ENCODE assay signal across 21 cellular contexts in genomic region chrX:53374923-53375322, GRCh38. TPM values are rescaled to one million over a fixed set of nuclear protein-coding genes. Genes with fewer than 3 reads are reported as not detected.
DNase-seq lines count a peak whose midpoint lies in the region; ATAC-seq and TF ChIP-seq lines count a peak whose summit lies in the region.
"Had no signal": no experiment of that assay in that cellular context is flagged by ENCODE, and none has a peak within 500 bp of the region (broad histone marks: within the 10 kb centered on the region; RNA-seq: fewer than 3 reads in every experiment).

No MANE protein-coding gene starts in this region.

- H3K4me1 ChIP-seq in GM23338 (ENCODE audit: insufficient read depth) (no peaks in the 10 kb centered on the region), Panc1 (ENCODE audit: control insufficient read depth, insufficient read depth, low read length) (no peaks in the 10 kb centered on the region)
- H3K4me1 ChIP-seq: gastroesophageal sphincter, pancreas had no signal

- no peaks in the 10 kb centered on the region for H4K20me1 ChIP-seq in GM23338 (replicated peaks; ENCODE audit: insufficient read depth)

- in situ Hi-C loops in Panc1 (cut with HindIII; ENCODE audit: low pct_unique_long_range_greater_than_20kb, low sequenced_read_pairs), result no loop called here

- no peak overlapping the region for H3K4me2 ChIP-seq in GM23338

- H3K27ac Mint-ChIP-seq in activated CD8-positive, alpha-beta T cell treated with anti-CD3 and anti-CD28 coated beads for 36 hours, result peak overlapping the region; percentile 27
- no peak overlapping the region for H3K27ac Mint-ChIP-seq in activated CD8-positive, alpha-beta T cell treated with anti-CD3 and anti-CD28 coated beads, Interleukin-2, amount 10 ng/mL, durations not matched to agents 7 days and 5 days
- no peak overlapping the region for H3K27ac Mint-ChIP-seq in GM23338

- H3K27me3 Mint-ChIP-seq in activated CD8-positive, alpha-beta T cell treated with anti-CD3 and anti-CD28 coated beads for 36 hours, result no peaks in the 10 kb centered on the region
- no peaks in the 10 kb centered on the region for H3K27me3 Mint-ChIP-seq in activated CD8-positive, alpha-beta T cell treated with anti-CD3 and anti-CD28 coated beads, Interleukin-2, amount 10 ng/mL, durations not matched to agents 7 days and 5 days (ENCODE audit: low read depth)
- no peaks in the 10 kb centered on the region for H3K27me3 Mint-ChIP-seq in GM23338 (ENCODE audit: insufficient read depth, low read depth, poor library complexity)

- intact Hi-C loops in activated CD8-positive, alpha-beta T cell treated with anti-CD3 and anti-CD28 coated beads for 36 hours (cut with micrococcal nuclease), result no loop called here
- intact Hi-C loops in Panc1 (cut with micrococcal nuclease; ENCODE audit: unreplicated experiment), result no loop called here

- no peak for ATAC-seq in activated CD8-positive, alpha-beta T cell treated with anti-CD3 and anti-CD28 coated beads for 36 hours
- no peak for ATAC-seq in activated CD8-positive, alpha-beta T cell treated with anti-CD3 and anti-CD28 coated beads, Interleukin-2, amount 10 ng/mL, durations not matched to agents 7 days and 5 days
- ATAC-seq in GM23338, result peak; percentile 45; the same call in 2 of the 3 replicates
- ATAC-seq in Panc1, result no peak
- ATAC-seq in HG03457 (IDR thresholded peaks at IDR 0.05; ENCODE audit: unreplicated experiment), result no peak
- ATAC-seq: esophagus mucosa, gastroesophageal sphincter, right cardiac atrium, Right ventricle myocardium inferior had no signal

- H3K9me3 ChIP-seq in Panc1 (ENCODE audit: control insufficient read depth, insufficient read depth, low read depth, low read length), result no peaks in the 10 kb centered on the region
- H3K9me3 ChIP-seq: gastroesophageal sphincter, pancreas had no signal

- H3K4me3 ChIP-seq in GM23338 (no peak overlapping the region), Panc1 (ENCODE audit: low read depth in 2 of 2, low read length in 2 of 2) (no peak overlapping the region)
- H3K4me3 ChIP-seq: gastroesophageal sphincter, pancreas had no signal

- no peaks in the 10 kb centered on the region for H3K79me2 ChIP-seq in GM23338 (replicated peaks; ENCODE audit: insufficient read depth)

- H3K27ac ChIP-seq in GM23338 (ENCODE audit: low read depth) (no peak overlapping the region), Panc1 (ENCODE audit: low read length) (no peak overlapping the region)
- H3K27ac ChIP-seq: gastroesophageal sphincter, pancreas had no signal

- no peak overlapping the region for H2AFZ ChIP-seq in GM23338

- CTCF ChIA-PET in activated CD8-positive, alpha-beta T cell treated with anti-CD3 and anti-CD28 coated beads for 36 hours (lab: Charles Lee), result interaction anchor here (1.1 kb wide), 2 partner anchors 58 to 62 kb away, joined by 3 read pairs; no protein-coding TSS in a partner anchor
- CTCF ChIA-PET in activated CD8-positive, alpha-beta T cell treated with anti-CD3 and anti-CD28 coated beads, Interleukin-2, amount 10 ng/mL, durations not matched to agents 7 days and 5 days (lab: Charles Lee), result interaction anchor here (0.8 to 1.3 kb wide), 3 partner anchors 71 to 91 kb away, joined by 3 read pairs; no protein-coding TSS in a partner anchor
- CTCF ChIA-PET in Panc1 (lab: Charles Lee), result interaction anchor here (0.6 kb wide), 1 partner anchor 89 kb away, joined by 3 read pairs; no protein-coding TSS in a partner anchor

- no peaks in the 10 kb centered on the region for H3K9me2 ChIP-seq in GM23338 (ENCODE audit: insufficient read depth)

- no peak overlapping the region for H3K4me3 Mint-ChIP-seq in activated CD8-positive, alpha-beta T cell treated with anti-CD3 and anti-CD28 coated beads for 36 hours
- no peak overlapping the region for H3K4me3 Mint-ChIP-seq in activated CD8-positive, alpha-beta T cell treated with anti-CD3 and anti-CD28 coated beads, Interleukin-2, amount 10 ng/mL, durations not matched to agents 7 days and 5 days
- no peak overlapping the region for H3K4me3 Mint-ChIP-seq in GM23338

- POLR2A ChIA-PET in activated CD8-positive, alpha-beta T cell treated with anti-CD3 and anti-CD28 coated beads for 36 hours (lab: Charles Lee), result interaction anchor here (1.4 kb wide), 1 partner anchor 89 kb away, joined by 3 read pairs; no protein-coding TSS in a partner anchor
- POLR2A ChIA-PET in activated CD8-positive, alpha-beta T cell treated with anti-CD3 and anti-CD28 coated beads, Interleukin-2, amount 10 ng/mL, durations not matched to agents 7 days and 5 days (lab: Charles Lee), result interaction anchor here (1.2 kb wide), 1 partner anchor 64 kb away, joined by 3 read pairs; no protein-coding TSS in a partner anchor
- POLR2A ChIA-PET in Panc1 (lab: Charles Lee), result no interaction called here

- no peak for TF ChIP-seq CTCF in activated CD8-positive, alpha-beta T cell treated with anti-CD3 and anti-CD28 coated beads for 36 hours (IDR thresholded peaks at IDR 0.05)
- TF ChIP-seq CTCF in GM23338 (conservative IDR thresholded peaks at IDR 0.05; ENCODE audit: low read depth in 2 of 2) (peak; percentile 30 to 44; a peak in 3 of 4 replicates), Panc1 (IDR thresholded peaks at IDR 0.05) (0 out of 2 replicates have a peak, but pooled peaks have one; percentile 22)

- peaks cover 7% of the 10 kb centered on the region for H3K36me3 Mint-ChIP-seq in activated CD8-positive, alpha-beta T cell treated with anti-CD3 and anti-CD28 coated beads for 36 hours (ENCODE audit: low read depth)
- peaks cover 15% of the 10 kb centered on the region for H3K36me3 Mint-ChIP-seq in activated CD8-positive, alpha-beta T cell treated with anti-CD3 and anti-CD28 coated beads, Interleukin-2, amount 10 ng/mL, durations not matched to agents 7 days and 5 days (ENCODE audit: low read depth)
- H3K36me3 Mint-ChIP-seq in GM23338 (ENCODE audit: low read depth), result peaks cover 20% of the 10 kb centered on the region

- H3K36me3 ChIP-seq in GM23338 (ENCODE audit: insufficient read depth), result no peaks in the 10 kb centered on the region
- peaks cover 2% of the 10 kb centered on the region; the same call in 1 of the 2 replicates for H3K36me3 ChIP-seq in Panc1 (ENCODE audit: control insufficient read depth, insufficient read depth, low read length)

- no peaks in the 10 kb centered on the region for H3F3A ChIP-seq in GM23338 (replicated peaks; ENCODE audit: low read depth)

- no peak for TF ChIP-seq POLR2A in erythroblast (IDR thresholded peaks at IDR 0.05; ENCODE audit: low read length)

- H3K4me1 Mint-ChIP-seq in activated CD8-positive, alpha-beta T cell treated with anti-CD3 and anti-CD28 coated beads for 36 hours (ENCODE audit: low read depth), result no peaks in the 10 kb centered on the region
- peaks cover 6% of the 10 kb centered on the region for H3K4me1 Mint-ChIP-seq in activated CD8-positive, alpha-beta T cell treated with anti-CD3 and anti-CD28 coated beads, Interleukin-2, amount 10 ng/mL, durations not matched to agents 7 days and 5 days (ENCODE audit: low read depth)
- no peaks in the 10 kb centered on the region for H3K4me1 Mint-ChIP-seq in GM23338

- no TSS peak for BruUV-seq in Panc1 (replicated peaks; lab: Mats Ljungman, UMichigan)

- H3K9me3 Mint-ChIP-seq in activated CD8-positive, alpha-beta T cell treated with anti-CD3 and anti-CD28 coated beads for 36 hours, result no peaks in the 10 kb centered on the region
- no peaks in the 10 kb centered on the region for H3K9me3 Mint-ChIP-seq in activated CD8-positive, alpha-beta T cell treated with anti-CD3 and anti-CD28 coated beads, Interleukin-2, amount 10 ng/mL, durations not matched to agents 7 days and 5 days (ENCODE audit: insufficient read depth)
- H3K9me3 Mint-ChIP-seq in GM23338, result no peaks in the 10 kb centered on the region

- no peak for DNase-seq in activated CD8-positive, alpha-beta T cell treated with anti-CD3 and anti-CD28 coated beads for 36 hours
- no peak for DNase-seq in activated CD8-positive, alpha-beta T cell treated with anti-CD3 and anti-CD28 coated beads, Interleukin-2, amount 10 ng/mL, durations not matched to agents 7 days and 5 days
- peak; percentile 17 for DNase-seq in GM23338 (ENCODE audit: low spot score)
- DNase-seq in Panc1 (ENCODE audit: low read depth, low spot score), result no peak
- peak; percentile 16 to 18 for DNase-seq in erythroblast (lab: John Stamatoyannopoulos, UW)
- DNase-seq in A172 (ENCODE audit: low spot score), result no peak
- no peak for DNase-seq in globus pallidus (ENCODE audit: low spot score)
- DNase-seq: ACHN; activated CD4-positive, alpha-beta T cell treated with anti-CD3 and anti-CD28 coated beads for 48 hours; activated effector memory CD4-positive, alpha-beta T cell treated with Interleukin-2 at 50 U/mL for 16 hours; effector CD4-positive, alpha-beta T cell; kidney glomerular epithelial cell; mammary epithelial cell; NCI-H1417 treated with DMSO at 0.1 percent for 48 hours; NCI-H510A treated with DMSO at 0.1 percent for 48 hours; pancreas; right cardiac atrium had no signal

- H3K27me3 ChIP-seq in GM23338 (ENCODE audit: insufficient read depth) (no peaks in the 10 kb centered on the region), Panc1 (ENCODE audit: control insufficient read depth, insufficient read depth, low read length) (no peaks in the 10 kb centered on the region)
- H3K27me3 ChIP-seq: gastroesophageal sphincter, pancreas had no signal

RNA-seq across cellular contexts. Expression of gene SMC1A, which starts 47.5 kb away (rescaled TPM):
- 100 to 1,000 TPM; 151 to 154 TPM for total RNA-seq in activated CD8-positive, alpha-beta T cell treated with anti-CD3 and anti-CD28 coated beads for 36 hours
- 100 to 1,000 TPM; 151 to 155 TPM for total RNA-seq in activated CD8-positive, alpha-beta T cell treated with anti-CD3 and anti-CD28 coated beads, Interleukin-2, amount 10 ng/mL, durations not matched to agents 7 days and 5 days
- 43.5 and 63.3 TPM in 2 replicates for total RNA-seq in GM23338 (2014; rRNA removed; shearing (Covaris generic))
- 59.0 and 69.0 TPM in 2 replicates for polyA plus RNA-seq in GM23338 (2016; fragmentation: Nextera tagmentation; extraction: Ambion mirVana)
- 111 TPM for total RNA-seq in Panc1 (2021; ENCODE audit: unreplicated experiment)
- polyA plus RNA-seq in Panc1 (2012; ENCODE audit: insufficient read length), result 81.2 TPM
- total RNA-seq in A172 (2014; rRNA removed; shearing (Covaris generic)), result 32.5 and 54.9 TPM in 2 replicates

RNA-seq across cellular contexts. Expression of gene RIBC1, which starts 47.8 kb away (rescaled TPM):
- under 1 TPM; 0.63 to 0.72 TPM for total RNA-seq in activated CD8-positive, alpha-beta T cell treated with anti-CD3 and anti-CD28 coated beads for 36 hours
- 1 to 10 TPM in 1 of 2 experiments, under 1 TPM in 1; 0.91 to 1.1 TPM for total RNA-seq in activated CD8-positive, alpha-beta T cell treated with anti-CD3 and anti-CD28 coated beads, Interleukin-2, amount 10 ng/mL, durations not matched to agents 7 days and 5 days
- total RNA-seq in GM23338 (2014; rRNA removed; shearing (Covaris generic)), result 0.39 and 0.45 TPM in 2 replicates
- 0.37 and 0.55 TPM in 2 replicates for polyA plus RNA-seq in GM23338 (2016; fragmentation: Nextera tagmentation; extraction: Ambion mirVana)
- 1.1 TPM for total RNA-seq in Panc1 (2021; ENCODE audit: unreplicated experiment)
- polyA plus RNA-seq in Panc1 (2012; ENCODE audit: insufficient read length), result 1.5 TPM
- 0.48 and 2.6 TPM in 2 replicates for total RNA-seq in A172 (2014; rRNA removed; shearing (Covaris generic))

RNA-seq across cellular contexts. Expression of gene HSD17B10, which starts 59.2 kb away (rescaled TPM):
- 10 to 100 TPM; 94.3 to 97.6 TPM for total RNA-seq in activated CD8-positive, alpha-beta T cell treated with anti-CD3 and anti-CD28 coated beads for 36 hours
- 100 to 1,000 TPM; 106 to 113 TPM for total RNA-seq in activated CD8-positive, alpha-beta T cell treated with anti-CD3 and anti-CD28 coated beads, Interleukin-2, amount 10 ng/mL, durations not matched to agents 7 days and 5 days
- 78.1 and 78.9 TPM in 2 replicates for total RNA-seq in GM23338 (2014; rRNA removed; shearing (Covaris generic))
- polyA plus RNA-seq in GM23338 (2016; fragmentation: Nextera tagmentation; extraction: Ambion mirVana), result 121 TPM in 2 replicates
- total RNA-seq in Panc1 (2021; ENCODE audit: unreplicated experiment), result 216 TPM
- 315 TPM for polyA plus RNA-seq in Panc1 (2012; ENCODE audit: insufficient read length)
- 128 and 156 TPM in 2 replicates for total RNA-seq in A172 (2014; rRNA removed; shearing (Covaris generic))

Comparison
In these comparisons a context has a peak if more than half of its experiments do, and no peak if none do; other contexts are left out.
1. DNase-seq: peak in GM23338 (single experiment) and erythroblast (2 of 2); none in activated CD8-positive, alpha-beta T cell treated with anti-CD3 and anti-CD28 coated beads for 36 hours (single experiment), activated CD8-positive, alpha-beta T cell treated with anti-CD3 and anti-CD28 coated beads, Interleukin-2, amount 10 ng/mL, durations not matched to agents 7 days and 5 days (single experiment), Panc1 (single experiment), A172 (single experiment) and globus pallidus (single experiment).